Comparison of ENCODE assay signal across 16 cellular contexts in the genomic region with DNA sequence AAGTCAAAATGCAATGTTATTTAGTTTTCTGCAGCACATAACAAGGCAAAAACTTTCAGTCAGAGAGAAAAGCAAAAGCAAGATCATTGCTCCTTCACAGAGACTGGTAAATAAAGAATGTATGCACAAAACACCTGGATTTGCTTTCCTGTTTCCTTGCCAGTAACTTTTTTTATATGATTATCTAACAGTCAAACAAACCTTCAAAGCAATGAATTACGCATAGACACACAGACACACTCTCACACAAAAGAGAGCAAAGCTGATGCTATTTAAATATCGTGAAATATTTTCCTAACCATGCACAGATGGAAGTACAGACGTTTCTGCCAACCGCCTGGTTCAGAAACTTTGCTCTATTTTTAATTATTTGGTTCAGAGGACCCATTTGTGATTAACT. TPM values are rescaled to one million over a fixed set of nuclear protein-coding genes. Genes with fewer than 3 reads are reported as not detected.
DNase-seq lines count a peak whose midpoint lies in the region; ATAC-seq, FAIRE-seq and TF ChIP-seq lines count a peak whose summit lies in the region.
"Had no signal": no experiment of that assay in that cellular context is flagged by ENCODE, and none has a peak within 500 bp of the region (broad histone marks: within the 10 kb centered on the region; RNA-seq: fewer than 3 reads in every experiment).

No MANE protein-coding gene starts in this region.

- CTCF ChIA-PET in endothelial cell of umbilical vein (lab: Charles Lee) = interaction anchor here (0.7 to 5.4 kb wide), 12 partner anchors 9 to 226 kb away, joined by 3 to 44 read pairs (median 4); partner anchors contain the start of gene ATXN1

- peaks cover 1% of the 10 kb centered on the region for H3K79me2 ChIP-seq in endothelial cell of umbilical vein (ENCODE audit: control insufficient read depth, insufficient read depth, low read length)

- 13% methylated on average over 4 of the region's 4 CpGs for WGBS in pancreas, 2 donors

- H3K4me2 ChIP-seq in endothelial cell of umbilical vein (ENCODE audit: insufficient read depth, low read length) = peak overlapping the region; percentile 91

- H3K4me3 ChIP-seq in AG10803 (ENCODE audit: low read length) = 0 out of 2 replicates have a peak overlapping the region, but pooled peaks have one; percentile 7
- H3K4me3 ChIP-seq in endothelial cell of umbilical vein (replicated peaks in 1 of 3; ENCODE audit: insufficient read depth in 1 of 3, low read depth in 1 of 3, low read length in 3 of 3) = peak overlapping the region in 1 of 3 experiments; percentile 54
- H3K4me3 ChIP-seq in pancreas = no peak overlapping the region
- H3K4me3 ChIP-seq: left lung had no signal

- no peak for TF ChIP-seq POLR2A in endothelial cell of umbilical vein (IDR thresholded peaks at IDR 0.05; ENCODE audit: low read depth, low read length)

- POLR2A ChIA-PET in endothelial cell of umbilical vein (lab: Charles Lee) = interaction anchor here (1.3 to 2.3 kb wide), 2 partner anchors 8 to 11 kb away, joined by 4 to 9 read pairs; no protein-coding TSS in a partner anchor

- H3K9me3 ChIP-seq in endothelial cell of umbilical vein (replicated peaks; ENCODE audit: control insufficient read depth, insufficient read depth, low read length) (no peaks in the 10 kb centered on the region), pancreas (no peaks in the 10 kb centered on the region)
- H3K9me3 ChIP-seq: left lung had no signal

- no peaks in the 10 kb centered on the region for H4K20me1 ChIP-seq in endothelial cell of umbilical vein (replicated peaks; ENCODE audit: control insufficient read depth, extremely low read depth, insufficient read depth, low read length)

- H3K27ac ChIP-seq in endothelial cell of umbilical vein (ENCODE audit: insufficient read depth, low read depth, low read length) (peak overlapping the region; percentile 80), pancreas (no peak overlapping the region)

- TF ChIP-seq CTCF in AG10803 (conservative IDR thresholded peaks at IDR 0.05; ENCODE audit: low read length) (no peak), endothelial cell of umbilical vein (IDR thresholded peaks at IDR 0.05; ENCODE audit: extremely low read depth in 1 of 2, insufficient read depth in 1 of 2, low read depth in 1 of 2, low read length in 2 of 2) (no peak), pancreas (IDR thresholded peaks at IDR 0.05) (no peak)

- intact Hi-C loops in endothelial cell of umbilical vein (cut with micrococcal nuclease) (loop anchor here (1.0 kb wide), 3 partner anchors 12 to 24 kb away; partner anchors contain the start of gene ATXN1), pancreas (cut with DNase I) (no loop called here)

- dilution Hi-C loops in endothelial cell of umbilical vein (cut with MboI; ENCODE audit: extremely low pct_ligation_motif_present, low sequenced_read_pairs) = no loop called here

- DNase-seq in AG10803 (ENCODE audit: low read depth) = peak; percentile 57
- DNase-seq in NCI-H526 (lab: John Stamatoyannopoulos, UW) = peak; percentile 62 to 73
- DNase-seq in endothelial cell of umbilical vein (ENCODE audit: low read depth, low spot score) = peak; percentile 56
- no peak for DNase-seq in pancreas
- no peak for DNase-seq in activated CD8-positive, alpha-beta memory T cell treated with anti-CD3 and anti-CD28 coated beads, Interleukin-2, amount 50 U/mL, for 48 hours
- DNase-seq: activated CD4-positive, alpha-beta T cell treated with anti-CD3 and anti-CD28 coated beads for 1 hour; activated T-cell treated with anti-CD3 and anti-CD28 coated beads for 4 hours; amygdala; effector CD4-positive, alpha-beta T cell; left lung; stimulated activated CD4-positive, alpha-beta T cell treated with anti-CD3 and anti-CD28 coated beads, Interleukin-1b, Interleukin-23, amount 100 ng/mL, for 48 hours; T-cell had no signal

- H3K9ac ChIP-seq in endothelial cell of umbilical vein (replicated peaks; ENCODE audit: extremely low read depth, insufficient read depth, low read length) = peak overlapping the region; percentile 70

- H3K27me3 ChIP-seq in endothelial cell of umbilical vein (ENCODE audit: control insufficient read depth in 2 of 2, insufficient read depth in 2 of 2, low read length in 2 of 2) (no peaks in the 10 kb centered on the region), pancreas (no peaks in the 10 kb centered on the region)
- H3K27me3 ChIP-seq: left lung had no signal

- ATAC-seq in pancreas (peak in 3 of 4 donors; percentile 29 to 71 (median 40)), HG02588 (IDR thresholded peaks at IDR 0.05; ENCODE audit: unreplicated experiment) (no peak), GM18909 (IDR thresholded peaks at IDR 0.05; ENCODE audit: poor library complexity, unreplicated experiment) (no peak), HG03196 (IDR thresholded peaks at IDR 0.05; ENCODE audit: unreplicated experiment) (no peak)
- ATAC-seq: T-cell had no signal

- no peaks in the 10 kb centered on the region for H3K9me1 ChIP-seq in endothelial cell of umbilical vein (replicated peaks; ENCODE audit: control insufficient read depth, extremely low read depth, insufficient read depth, low read length)

- H2AFZ ChIP-seq in endothelial cell of umbilical vein (ENCODE audit: low read depth, low read length) = no peak overlapping the region

- H3K4me1 ChIP-seq in endothelial cell of umbilical vein (ENCODE audit: control insufficient read depth, extremely low read depth, insufficient read depth, low read length) = peaks cover 31% of the 10 kb centered on the region
- H3K4me1 ChIP-seq in pancreas = peaks cover 15 to 28% (median 15%) of the 10 kb centered on the region in 3 donors

- FAIRE-seq in endothelial cell of umbilical vein (lab: Jason Lieb, UNC) = no peak
- FAIRE-seq in pancreas (lab: Jason Lieb, UNC) = no peak
- FAIRE-seq: HTR-8/SVneo had no signal

- H3K36me3 ChIP-seq in endothelial cell of umbilical vein (ENCODE audit: control insufficient read depth in 2 of 2, extremely low read depth in 1 of 2, insufficient read depth in 2 of 2, low read length in 2 of 2) (peaks cover 0 to 5% of the 10 kb centered on the region in 2 experiments), pancreas (no peaks in the 10 kb centered on the region)

- BruUV-seq in endothelial cell of umbilical vein (replicated peaks; lab: Mats Ljungman, UMichigan) = no TSS peak

TF ChIP-seq in endothelial cell of umbilical vein, 7 proteins besides CTCF, POLR2A, EP300 and RAD21:
- TF ChIP-seq FOS (IDR thresholded peaks at IDR 0.05; ENCODE audit: borderline replicate concordance, insufficient read depth, low read length) (no peak), JUN (IDR thresholded peaks at IDR 0.05; ENCODE audit: borderline replicate concordance, insufficient read depth, insufficient read length, low read depth) (no peak), EZH2 (IDR thresholded peaks at IDR 0.05; ENCODE audit: borderline replicate concordance, low read depth, low read length, severe bottlenecking) (no peak), POLR2AphosphoS5 (IDR thresholded peaks at IDR 0.05; ENCODE audit: insufficient read depth, low read depth, low read length) (no peak), MYC (IDR thresholded peaks at IDR 0.05; ENCODE audit: low read depth, low read length) (no peak), GATA2 (IDR thresholded peaks at IDR 0.05; ENCODE audit: insufficient read depth, insufficient read length, low read depth, low read length) (no peak), MAX (IDR thresholded peaks at IDR 0.05; ENCODE audit: insufficient read depth, insufficient read length) (no peak)

RNA-seq across cellular contexts. Expression of gene ATXN1, which starts 24.4 kb away (rescaled TPM):
- total RNA-seq in endothelial cell of umbilical vein = 33.0 and 34.1 TPM in 2 replicates
- polyA plus RNA-seq in endothelial cell of umbilical vein = 16.4 and 23.3 TPM in 2 replicates
- polyA plus RNA-seq in endothelial cell of umbilical vein (2011; cell fraction: cytosol; rRNA removed) = 9.0 and 9.5 TPM in 2 replicates
- 23.7 and 25.8 TPM in 2 replicates for polyA plus RNA-seq in endothelial cell of umbilical vein (2011; cell fraction: nucleus; rRNA removed)
- 8.1 and 10.2 TPM in 2 replicates for polyA plus RNA-seq in endothelial cell of umbilical vein (2012)
- polyA minus RNA-seq in endothelial cell of umbilical vein = 70.2 and 70.9 TPM in 2 replicates
- polyA minus RNA-seq in endothelial cell of umbilical vein (2011; cell fraction: cytosol; rRNA and poly(A)+ RNA removed) = 4.3 TPM
- 90.2 and 138 TPM in 2 replicates for polyA minus RNA-seq in endothelial cell of umbilical vein (2011; cell fraction: nucleus; rRNA and poly(A)+ RNA removed)
- total RNA-seq in pancreas = 10 to 100 TPM; 20.0 to 38.6 (median 22.5) TPM
- polyA plus RNA-seq in pancreas = 1 to 10 TPM; 4.9 to 8.1 TPM

Comparison
In these comparisons a context has a peak if more than half of its experiments do, and no peak if none do; other contexts are left out.
1. DNase-seq: peak in AG10803 (single experiment), NCI-H526 (2 of 2) and endothelial cell of umbilical vein (single experiment); none in pancreas (0 of 6) and activated CD8-positive, alpha-beta memory T cell treated with anti-CD3 and anti-CD28 coated beads, Interleukin-2, amount 50 U/mL, for 48 hours (single experiment).
2. ATAC-seq: peak in pancreas (3 of 4); none in HG02588 (single experiment), GM18909 (single experiment) and HG03196 (single experiment).